ENCODE assay signal across 1 cellular context in the genomic region with DNA sequence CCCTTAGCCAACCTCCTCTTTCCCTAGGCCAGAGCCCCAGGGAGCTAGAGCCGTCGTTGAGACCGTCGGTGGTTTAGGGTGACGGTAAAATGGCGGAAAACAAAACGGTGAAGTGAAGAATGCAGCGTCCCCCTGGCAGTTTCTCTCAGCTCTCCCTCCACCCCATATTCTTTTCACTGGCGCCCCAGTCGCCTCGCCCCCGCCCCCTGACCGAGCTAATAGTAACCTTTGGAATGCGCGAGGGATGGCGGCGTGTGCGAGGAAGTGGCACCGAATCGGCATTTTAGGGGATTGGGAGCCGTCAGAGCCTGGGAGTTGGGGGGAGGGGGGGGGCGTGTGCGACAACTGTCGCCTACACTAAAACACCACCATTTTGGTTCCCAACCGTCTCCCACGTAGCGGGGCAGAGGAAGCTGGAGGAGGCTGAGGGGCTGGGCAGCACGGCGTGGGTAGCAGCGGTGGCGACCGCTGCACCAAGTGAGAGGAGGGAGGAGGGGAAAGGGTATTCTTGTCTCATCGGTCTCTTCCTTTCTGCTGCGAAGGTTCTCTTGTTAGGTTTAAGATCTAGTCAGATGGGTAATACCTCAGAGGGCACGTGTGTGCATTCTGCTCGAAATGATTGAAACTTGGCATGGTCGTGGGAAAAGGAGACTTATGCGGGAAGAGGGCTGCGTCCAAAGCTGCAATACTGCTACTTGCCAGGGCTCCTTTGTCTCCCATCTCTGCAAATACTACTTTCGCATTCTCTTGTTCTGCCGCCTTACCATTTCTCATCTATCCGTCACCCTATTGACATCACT.
A peak's percentile ranks its signal among the peaks of the same experiment; 100 is the strongest.
TF ChIP-seq lines count a peak whose summit lies in the region.

No MANE protein-coding gene starts in this region.

TF ChIP-seq in HepG2, 621 proteins besides CTCF, POLR2A, EP300 and RAD21:
- TF ChIP-seq BCL6 (CRISPR knock-in tag; IDR thresholded peaks at IDR 0.05) (no peak), HNRNPLL (IDR thresholded peaks at IDR 0.05; ENCODE audit: low read depth, low read length, poor library complexity, severe bottlenecking) (peak; percentile 13), YY1 (IDR thresholded peaks at IDR 0.05; ENCODE audit: insufficient read depth, insufficient replicate concordance, low read depth, low read length) (peak; percentile 12), ZNF777 (CRISPR knock-in tag; IDR thresholded peaks at IDR 0.05) (peak; percentile 4; the same call in 1 of the 2 replicates)
- TF ChIP-seq, protein P1, sequence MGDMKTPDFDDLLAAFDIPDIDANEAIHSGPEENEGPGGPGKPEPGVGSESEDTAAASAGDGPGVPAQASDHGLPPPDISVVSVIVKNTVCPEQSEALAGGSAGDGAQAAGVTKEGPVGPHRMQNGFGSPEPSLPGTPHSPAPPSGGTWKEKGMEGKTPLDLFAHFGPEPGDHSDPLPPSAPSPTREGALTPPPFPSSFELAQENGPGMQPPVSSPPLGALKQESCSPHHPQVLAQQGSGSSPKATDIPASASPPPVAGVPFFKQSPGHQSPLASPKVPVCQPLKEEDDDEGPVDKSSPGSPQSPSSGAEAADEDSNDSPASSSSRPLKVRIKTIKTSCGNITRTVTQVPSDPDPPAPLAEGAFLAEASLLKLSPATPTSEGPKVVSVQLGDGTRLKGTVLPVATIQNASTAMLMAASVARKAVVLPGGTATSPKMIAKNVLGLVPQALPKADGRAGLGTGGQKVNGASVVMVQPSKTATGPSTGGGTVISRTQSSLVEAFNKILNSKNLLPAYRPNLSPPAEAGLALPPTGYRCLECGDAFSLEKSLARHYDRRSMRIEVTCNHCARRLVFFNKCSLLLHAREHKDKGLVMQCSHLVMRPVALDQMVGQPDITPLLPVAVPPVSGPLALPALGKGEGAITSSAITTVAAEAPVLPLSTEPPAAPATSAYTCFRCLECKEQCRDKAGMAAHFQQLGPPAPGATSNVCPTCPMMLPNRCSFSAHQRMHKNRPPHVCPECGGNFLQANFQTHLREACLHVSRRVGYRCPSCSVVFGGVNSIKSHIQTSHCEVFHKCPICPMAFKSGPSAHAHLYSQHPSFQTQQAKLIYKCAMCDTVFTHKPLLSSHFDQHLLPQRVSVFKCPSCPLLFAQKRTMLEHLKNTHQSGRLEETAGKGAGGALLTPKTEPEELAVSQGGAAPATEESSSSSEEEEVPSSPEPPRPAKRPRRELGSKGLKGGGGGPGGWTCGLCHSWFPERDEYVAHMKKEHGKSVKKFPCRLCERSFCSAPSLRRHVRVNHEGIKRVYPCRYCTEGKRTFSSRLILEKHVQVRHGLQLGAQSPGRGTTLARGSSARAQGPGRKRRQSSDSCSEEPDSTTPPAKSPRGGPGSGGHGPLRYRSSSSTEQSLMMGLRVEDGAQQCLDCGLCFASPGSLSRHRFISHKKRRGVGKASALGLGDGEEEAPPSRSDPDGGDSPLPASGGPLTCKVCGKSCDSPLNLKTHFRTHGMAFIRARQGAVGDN (CRISPR knock-in tag; IDR thresholded peaks at IDR 0.05), result peak; percentile 25; the same call in 1 of the 2 replicates
